ENCODE assay signal across 11 cellular contexts in the genomic region with DNA sequence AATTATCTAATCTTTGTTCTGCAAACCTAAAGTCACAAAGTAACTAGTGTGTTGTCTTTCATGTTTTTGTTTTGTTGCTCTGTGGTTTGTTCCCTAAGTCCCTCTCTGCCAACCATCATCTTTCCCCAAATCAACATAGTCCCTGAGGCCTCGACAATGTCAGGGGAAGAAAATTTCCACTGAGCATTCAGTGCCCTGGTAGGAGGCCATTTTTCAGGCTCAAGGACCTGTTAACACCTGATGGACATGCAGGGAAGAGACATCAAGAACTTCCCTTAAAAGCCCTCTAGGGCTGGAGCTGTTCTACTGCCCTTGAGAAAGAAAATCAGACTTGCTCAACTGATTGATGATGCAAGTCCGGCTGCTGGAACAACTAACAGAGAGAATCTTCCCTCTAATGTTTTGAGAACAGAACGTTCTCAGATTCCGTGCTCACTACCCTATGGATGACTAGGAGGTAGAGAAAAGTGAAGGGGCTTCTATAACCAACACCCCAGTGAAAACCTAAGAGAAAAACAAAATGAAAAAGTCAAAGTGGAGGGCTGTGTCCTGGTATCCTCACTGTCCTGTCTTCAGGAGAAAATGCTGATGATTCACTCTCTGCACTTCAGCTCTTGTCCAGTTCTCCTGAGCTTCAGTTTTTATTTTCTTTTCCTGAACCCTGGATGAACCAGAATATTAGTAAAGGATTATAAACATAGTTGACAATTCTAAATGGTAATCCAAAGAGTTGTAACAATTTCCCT.
DNase-seq lines count a peak whose midpoint lies in the region; ATAC-seq, FAIRE-seq and TF ChIP-seq lines count a peak whose summit lies in the region.
"Had no signal": no experiment of that assay in that cellular context is flagged by ENCODE, and none has a peak within 500 bp of the region (broad histone marks: within the 10 kb centered on the region; RNA-seq: fewer than 3 reads in every experiment).

No MANE protein-coding gene starts in this region.

- DNase-seq in CD14-positive monocyte (ENCODE audit: low spot score), result peak; percentile 52
- DNase-seq in OCI-M1 (lab: John Stamatoyannopoulos, UW), result peak; percentile 70
- peak; percentile 90 for DNase-seq in fibroblast of villous mesenchyme (ENCODE audit: low read depth)
- peak in 1 of 6 donors; percentile 21 for DNase-seq in pancreas
- no peak for DNase-seq in Ammon's horn (ENCODE audit: low spot score)
- DNase-seq in NK-92 (lab: John Stamatoyannopoulos, UW; ENCODE audit: unreplicated experiment), result no peak
- no peak for DNase-seq in NCI-H446 treated with DMSO at 0.1 percent for 48 hours (lab: John Stamatoyannopoulos, UW)
- DNase-seq: foreskin melanocyte had no signal

- WGBS in pancreas, 2 donors, result 32 to 35% methylated on average over 4 of the region's 4 CpGs

- TF ChIP-seq CTCF in CD14-positive monocyte (IDR thresholded peaks at IDR 0.05) (no peak), fibroblast of villous mesenchyme (IDR thresholded peaks at IDR 0.05; ENCODE audit: insufficient read depth, low read depth, low read length) (peak; percentile 27), pancreas (IDR thresholded peaks at IDR 0.05) (peak in 1 of 4 donors; percentile 7)

- ATAC-seq in pancreas, result peak in 3 of 4 donors; percentile 13 to 31 (median 21)
- no peak for ATAC-seq in HG02642 (IDR thresholded peaks at IDR 0.05; ENCODE audit: poor library complexity, unreplicated experiment)
- ATAC-seq: GM12878 had no signal

- FAIRE-seq in pancreas (lab: Jason Lieb, UNC), result no peak
- FAIRE-seq: GM12878 had no signal

- no peaks in the 10 kb centered on the region for H3K9me3 Mint-ChIP-seq in CD14-positive monocyte
- H3K9me3 Mint-ChIP-seq: T-helper 2 cell treated with Interferon-gamma antibody and Interleukin-4, amounts not matched to agents 5 μg/mL and 100 μg/mL, for 36 hours had no signal

- H3K4me3 Mint-ChIP-seq in CD14-positive monocyte, result peak overlapping the region in 1 of 2 donors; percentile 73
- H3K4me3 Mint-ChIP-seq: T-helper 2 cell treated with Interferon-gamma antibody and Interleukin-4, amounts not matched to agents 5 μg/mL and 100 μg/mL, for 36 hours had no signal

- H3K9me3 ChIP-seq in pancreas, result no peaks in the 10 kb centered on the region

- peak overlapping the region; percentile 2 to 68 (median 8) for H3K27ac ChIP-seq in pancreas

- H3K4me1 ChIP-seq in pancreas, result peaks cover 18 to 53% (median 49%) of the 10 kb centered on the region in 3 donors

- H3K36me3 ChIP-seq in pancreas, result no peaks in the 10 kb centered on the region

- H3K4me1 Mint-ChIP-seq in CD14-positive monocyte, result peaks cover 35% of the 10 kb centered on the region

- H3K27ac Mint-ChIP-seq in CD14-positive monocyte, result peak overlapping the region; percentile 46 to 89 (median 80)
- H3K27ac Mint-ChIP-seq: T-helper 2 cell treated with Interferon-gamma antibody and Interleukin-4, amounts not matched to agents 5 μg/mL and 100 μg/mL, for 36 hours had no signal

- H3K4me3 ChIP-seq in fibroblast of villous mesenchyme (ENCODE audit: low read depth, low read length), result no peak overlapping the region
- H3K4me3 ChIP-seq in pancreas, result no peak overlapping the region
- H3K4me3 ChIP-seq: GM12878 had no signal

- peaks cover 3 to 5% of the 10 kb centered on the region in 2 donors for H3K36me3 Mint-ChIP-seq in CD14-positive monocyte

- H3K27me3 Mint-ChIP-seq in CD14-positive monocyte (ENCODE audit: low read depth in 3 of 3), result peaks cover 0 to 2% (median 0%) of the 10 kb centered on the region in 3 donors

- intact Hi-C loops in CD14-positive monocyte (cut with micrococcal nuclease) (no loop called here), pancreas (cut with DNase I) (no loop called here)

- H3K27me3 ChIP-seq in pancreas, result no peaks in the 10 kb centered on the region

Comparison
In these comparisons a context has a peak if more than half of its experiments do, and no peak if none do; other contexts are left out.
1. DNase-seq: peak in CD14-positive monocyte (single experiment), OCI-M1 (single experiment) and fibroblast of villous mesenchyme (single experiment); none in Ammon's horn (single experiment), NK-92 (single experiment) and NCI-H446 treated with DMSO at 0.1 percent for 48 hours (single experiment).